ENCODE assay signal across 19 cellular contexts in the genomic region with DNA sequence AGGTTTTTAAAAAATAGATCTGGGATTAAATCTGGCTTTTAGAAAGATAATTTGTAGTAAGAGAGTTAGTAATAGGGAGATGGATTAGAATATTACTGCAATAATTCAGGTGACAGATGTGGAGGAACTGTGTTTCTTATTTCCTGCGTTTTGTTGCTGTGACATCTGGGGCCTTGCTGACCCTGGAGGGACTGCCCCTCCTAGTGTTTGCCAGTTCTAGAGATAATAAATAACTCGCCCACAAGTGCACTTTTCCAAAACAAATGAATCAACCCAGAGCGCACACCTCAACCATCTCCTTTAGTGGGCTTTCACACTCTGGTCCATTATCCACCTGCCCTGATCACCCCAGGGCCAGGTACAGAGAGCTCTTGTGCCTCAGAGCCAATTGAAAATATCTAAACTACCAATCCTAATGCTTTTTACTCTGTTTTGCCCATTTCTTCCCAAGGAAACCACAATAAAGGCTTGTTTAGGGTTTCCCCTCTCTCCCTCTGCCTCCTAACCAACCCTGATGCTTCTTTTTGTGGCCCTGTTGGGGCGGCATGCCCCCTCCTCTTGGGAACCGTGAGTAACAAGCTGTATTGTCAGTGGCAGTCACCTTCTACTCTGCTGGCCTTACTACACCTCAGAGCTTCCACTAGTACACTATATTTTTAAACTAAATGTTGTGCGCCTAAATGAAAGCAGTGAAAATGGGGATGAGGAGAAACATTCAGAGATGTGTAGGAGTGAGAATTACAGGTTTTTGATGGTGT.
DNase-seq lines count a peak whose midpoint lies in the region; ATAC-seq and TF ChIP-seq lines count a peak whose summit lies in the region.
"Had no signal": no experiment of that assay in that cellular context is flagged by ENCODE, and none has a peak within 500 bp of the region (broad histone marks: within the 10 kb centered on the region; RNA-seq: fewer than 3 reads in every experiment).

No MANE protein-coding gene starts in this region.

- H3K4me1 Mint-ChIP-seq in activated T-helper 2 cell treated with anti-CD3 and anti-CD28 coated beads, Interferon-gamma antibody, Interleukin-2, Interleukin-4, amounts not matched to agents 10 μg/mL and 5 μg/mL and 100 μg/mL, durations not matched to agents 14 hours and 24 hours and 36 hours (ENCODE audit: low read depth): no peaks in the 10 kb centered on the region
- H3K4me1 Mint-ChIP-seq: activated CD4-positive, alpha-beta T cell treated with anti-CD3 and anti-CD28 coated beads, Interleukin-2, amount 10 ng/mL, durations not matched to agents 24 days and 14 days; CD8-positive, alpha-beta memory T cell had no signal

- intact Hi-C loops in aorta (cut with DNase I) (no loop called here), gastrocnemius medialis (cut with DNase I; ENCODE audit: low total_unique reads) (no loop called here)
- intact Hi-C loops in activated T-helper 2 cell treated with anti-CD3 and anti-CD28 coated beads, Interferon-gamma antibody, Interleukin-2, Interleukin-4, amounts not matched to agents 10 μg/mL and 5 μg/mL and 100 μg/mL, durations not matched to agents 14 hours and 24 hours and 36 hours (cut with micrococcal nuclease): no loop called here

- no peaks in the 10 kb centered on the region for H3K9me3 ChIP-seq in aorta (ENCODE audit: control insufficient read depth, low read length)
- no peaks in the 10 kb centered on the region for H3K9me3 ChIP-seq in gastrocnemius medialis
- H3K9me3 ChIP-seq: ovary, thoracic aorta had no signal

- H3K27me3 ChIP-seq in aorta (ENCODE audit: control insufficient read depth in 1 of 2, insufficient read depth in 2 of 2, low read length in 1 of 2) (no peaks in the 10 kb centered on the region), gastrocnemius medialis (no peaks in the 10 kb centered on the region)
- H3K27me3 ChIP-seq: brain microvascular endothelial cell, ovary had no signal

- no peak overlapping the region for H3K4me3 Mint-ChIP-seq in activated T-helper 2 cell treated with anti-CD3 and anti-CD28 coated beads, Interferon-gamma antibody, Interleukin-2, Interleukin-4, amounts not matched to agents 10 μg/mL and 5 μg/mL and 100 μg/mL, durations not matched to agents 14 hours and 24 hours and 36 hours (ENCODE audit: low read depth)
- H3K4me3 Mint-ChIP-seq: activated CD4-positive, alpha-beta T cell treated with anti-CD3 and anti-CD28 coated beads, Interleukin-2, amount 10 ng/mL, durations not matched to agents 24 days and 14 days; CD8-positive, alpha-beta memory T cell; effector memory CD8-positive, alpha-beta T cell; T-helper 1 cell treated with Interleukin-12 subunit alpha and Interleukin-12 subunit beta and Interleukin-4 antibody, amounts not matched to agents 30 μg/mL and 1 μg/mL, for 36 hours had no signal

- no peaks in the 10 kb centered on the region for H3K4me1 ChIP-seq in aorta (ENCODE audit: control insufficient read depth in 1 of 2, insufficient read depth in 2 of 2, low read length in 2 of 2)
- H3K4me1 ChIP-seq in gastrocnemius medialis: peaks cover 0 to 6% of the 10 kb centered on the region in 2 donors

- no peaks in the 10 kb centered on the region for H3K9me3 Mint-ChIP-seq in activated T-helper 2 cell treated with anti-CD3 and anti-CD28 coated beads, Interferon-gamma antibody, Interleukin-2, Interleukin-4, amounts not matched to agents 10 μg/mL and 5 μg/mL and 100 μg/mL, durations not matched to agents 14 hours and 24 hours and 36 hours
- H3K9me3 Mint-ChIP-seq: activated CD4-positive, alpha-beta T cell treated with anti-CD3 and anti-CD28 coated beads, Interleukin-2, amount 10 ng/mL, durations not matched to agents 24 days and 14 days; CD8-positive, alpha-beta memory T cell; T-helper 1 cell treated with Interleukin-12 subunit alpha and Interleukin-12 subunit beta and Interleukin-4 antibody, amounts not matched to agents 30 μg/mL and 1 μg/mL, for 36 hours had no signal

- no peak for TF ChIP-seq CTCF in gastrocnemius medialis (IDR thresholded peaks at IDR 0.05 in 4 of 5, conservative IDR thresholded peaks at IDR 0.05 in 1 of 5)

- TF ChIP-seq POLR2A in gastrocnemius medialis (IDR thresholded peaks at IDR 0.05): no peak

- in situ Hi-C loops in gastrocnemius medialis (cut with MboI; ENCODE audit: low sequenced_read_pairs in 4 of 4): no loop called here

- no peaks in the 10 kb centered on the region for H3K36me3 Mint-ChIP-seq in activated T-helper 2 cell treated with anti-CD3 and anti-CD28 coated beads, Interferon-gamma antibody, Interleukin-2, Interleukin-4, amounts not matched to agents 10 μg/mL and 5 μg/mL and 100 μg/mL, durations not matched to agents 14 hours and 24 hours and 36 hours (ENCODE audit: low read depth)
- H3K36me3 Mint-ChIP-seq: CD8-positive, alpha-beta memory T cell had no signal

- ATAC-seq in HG02588 (IDR thresholded peaks at IDR 0.05; ENCODE audit: unreplicated experiment): peak; percentile 80
- ATAC-seq in HG03196 (IDR thresholded peaks at IDR 0.05; ENCODE audit: unreplicated experiment): peak; percentile 66
- ATAC-seq in aorta (ENCODE audit: low FRiP score): peak; percentile 44
- no peak for ATAC-seq in gastrocnemius medialis
- no peak for ATAC-seq in HG03571 (IDR thresholded peaks at IDR 0.05; ENCODE audit: unreplicated experiment)
- ATAC-seq: effector memory CD8-positive, alpha-beta T cell had no signal

- no peak overlapping the region for H3K4me3 ChIP-seq in aorta (ENCODE audit: low read length in 2 of 2)
- no peak overlapping the region for H3K4me3 ChIP-seq in gastrocnemius medialis
- H3K4me3 ChIP-seq: ovary, thoracic aorta had no signal

- DNase-seq in NCI-H1105 treated with DMSO at 0.1 percent for 48 hours (lab: John Stamatoyannopoulos, UW) (peak; percentile 2), NCI-H1105 (lab: John Stamatoyannopoulos, UW) (no peak), aorta (no peak), gastrocnemius medialis (no peak)
- DNase-seq in activated T-helper 2 cell treated with anti-CD3 and anti-CD28 coated beads, Interferon-gamma antibody, Interleukin-2, Interleukin-4, amounts not matched to agents 10 μg/mL and 5 μg/mL and 100 μg/mL, durations not matched to agents 14 hours and 24 hours and 36 hours (ENCODE audit: low spot score): no peak
- DNase-seq: 8988T; activated CD4-positive, alpha-beta T cell treated with anti-CD3 and anti-CD28 coated beads, Interleukin-2, amount 10 ng/mL, durations not matched to agents 24 days and 14 days; brain microvascular endothelial cell; CD8-positive, alpha-beta memory T cell; effector memory CD8-positive, alpha-beta T cell; foreskin fibroblast; NCI-H1092; ovary; stimulated activated CD4-positive, alpha-beta T cell treated with anti-CD3 and anti-CD28 coated beads, Interleukin-12 subunit alpha, Interleukin-12 subunit beta, amount 100 ng/mL, for 4 hours had no signal

- no peak overlapping the region for H3K27ac Mint-ChIP-seq in activated T-helper 2 cell treated with anti-CD3 and anti-CD28 coated beads, Interferon-gamma antibody, Interleukin-2, Interleukin-4, amounts not matched to agents 10 μg/mL and 5 μg/mL and 100 μg/mL, durations not matched to agents 14 hours and 24 hours and 36 hours
- H3K27ac Mint-ChIP-seq: activated CD4-positive, alpha-beta T cell treated with anti-CD3 and anti-CD28 coated beads, Interleukin-2, amount 10 ng/mL, durations not matched to agents 24 days and 14 days; CD8-positive, alpha-beta memory T cell; effector memory CD8-positive, alpha-beta T cell; T-helper 1 cell treated with Interleukin-12 subunit alpha and Interleukin-12 subunit beta and Interleukin-4 antibody, amounts not matched to agents 30 μg/mL and 1 μg/mL, for 36 hours had no signal

- H3K36me3 ChIP-seq in aorta (ENCODE audit: control insufficient read depth in 1 of 2, insufficient read depth in 2 of 2, low read length in 1 of 2) (no peaks in the 10 kb centered on the region), gastrocnemius medialis (no peaks in the 10 kb centered on the region)
- H3K36me3 ChIP-seq: brain microvascular endothelial cell, thoracic aorta had no signal

- WGBS in aorta, 2 donors: 76 to 80% methylated on average over 6 of the region's 6 CpGs

- H3K27ac ChIP-seq in aorta (ENCODE audit: low read depth in 1 of 2, low read length in 2 of 2) (no peak overlapping the region), gastrocnemius medialis (no peak overlapping the region)
- H3K27ac ChIP-seq: brain microvascular endothelial cell, ovary, thoracic aorta had no signal

- no peaks in the 10 kb centered on the region for H3K27me3 Mint-ChIP-seq in activated T-helper 2 cell treated with anti-CD3 and anti-CD28 coated beads, Interferon-gamma antibody, Interleukin-2, Interleukin-4, amounts not matched to agents 10 μg/mL and 5 μg/mL and 100 μg/mL, durations not matched to agents 14 hours and 24 hours and 36 hours (ENCODE audit: low read depth)
- H3K27me3 Mint-ChIP-seq: CD8-positive, alpha-beta memory T cell had no signal

Comparison
In these comparisons a context has a peak if more than half of its experiments do, and no peak if none do; other contexts are left out.
1. ATAC-seq: peak in HG02588 (single experiment), HG03196 (single experiment) and aorta (single experiment); none in gastrocnemius medialis (0 of 2) and HG03571 (single experiment).